Comparison of ENCODE assay signal across 9 cellular contexts in genomic region chr17:17714261-17714866, GRCh38. TPM values are rescaled to one million over a fixed set of nuclear protein-coding genes. Genes with fewer than 3 reads are reported as not detected.
A peak's percentile ranks its signal among the peaks of the same experiment; 100 is the strongest.
DNase-seq lines count a peak whose midpoint lies in the region; ATAC-seq and TF ChIP-seq lines count a peak whose summit lies in the region.
"Had no signal": no experiment of that assay in that cellular context is flagged by ENCODE, and none has a peak within 500 bp of the region (broad histone marks: within the 10 kb centered on the region; RNA-seq: fewer than 3 reads in every experiment).

No MANE protein-coding gene starts in this region.

- H3F3A ChIP-seq in GM23248 (ENCODE audit: insufficient read depth): peaks cover 16% of the 10 kb centered on the region
- H3F3A ChIP-seq in PC-3 (ENCODE audit: low read length, unreplicated experiment): no peaks in the 10 kb centered on the region

- peaks cover 9 to 33% of the 10 kb centered on the region in 2 donors for H3K36me3 Mint-ChIP-seq in stimulated activated naive B cell treated with anti-CD40 and anti-IgM and Interleukin-4, amounts not matched to agents 10 μg/mL and 1 μg/mL and 100 μg/mL, for 72 hours

- no peaks in the 10 kb centered on the region for H3K36me3 ChIP-seq in GM23248 (ENCODE audit: low read depth)
- no peaks in the 10 kb centered on the region; the same call in 1 of the 2 replicates for H3K36me3 ChIP-seq in WERI-Rb-1
- no peaks in the 10 kb centered on the region; the same call in 1 of the 2 replicates for H3K36me3 ChIP-seq in PC-3 (ENCODE audit: low read depth, low read length)

- H3K4me1 ChIP-seq in GM23248 (ENCODE audit: insufficient read depth) (peaks cover 44% of the 10 kb centered on the region), PC-3 (ENCODE audit: insufficient read depth, low read length) (peaks cover 40% of the 10 kb centered on the region)

- in situ Hi-C loops in GM23248 (cut with MboI): no loop called here

- peaks cover 46 to 54% of the 10 kb centered on the region in 2 donors for H3K4me1 Mint-ChIP-seq in stimulated activated naive B cell treated with anti-CD40 and anti-IgM and Interleukin-4, amounts not matched to agents 10 μg/mL and 1 μg/mL and 100 μg/mL, for 72 hours

- no peak overlapping the region for H3K4me3 Mint-ChIP-seq in stimulated activated naive B cell treated with anti-CD40 and anti-IgM and Interleukin-4, amounts not matched to agents 10 μg/mL and 1 μg/mL and 100 μg/mL, for 72 hours

- BruUV-seq in PC-3 (replicated peaks; lab: Mats Ljungman, UMichigan): no TSS peak

- H3K9me2 ChIP-seq in GM23248 (ENCODE audit: insufficient read depth) (no peaks in the 10 kb centered on the region), PC-3 (replicated peaks; ENCODE audit: low read length) (no peaks in the 10 kb centered on the region)

- H3K9ac ChIP-seq in GM23248 (peak overlapping the region; percentile 58), PC-3 (ENCODE audit: low read length) (no peak overlapping the region)

- H3K9me3 ChIP-seq in GM23248 (ENCODE audit: low read depth): no peaks in the 10 kb centered on the region
- H3K9me3 ChIP-seq in WERI-Rb-1 (ENCODE audit: severe bottlenecking): no peaks in the 10 kb centered on the region
- H3K9me3 ChIP-seq in PC-3 (ENCODE audit: low read length): no peaks in the 10 kb centered on the region

- H3K27me3 Mint-ChIP-seq in stimulated activated naive B cell treated with anti-CD40 and anti-IgM and Interleukin-4, amounts not matched to agents 10 μg/mL and 1 μg/mL and 100 μg/mL, for 72 hours: peaks cover 0 to 4% of the 10 kb centered on the region in 2 donors

- H3K27ac Mint-ChIP-seq in stimulated activated naive B cell treated with anti-CD40 and anti-IgM and Interleukin-4, amounts not matched to agents 10 μg/mL and 1 μg/mL and 100 μg/mL, for 72 hours: no peak overlapping the region

- H4K20me1 ChIP-seq in GM23248 (ENCODE audit: insufficient read depth) (no peaks in the 10 kb centered on the region), PC-3 (ENCODE audit: low read length) (peaks cover 20% of the 10 kb centered on the region; the same call in 1 of the 2 replicates)

- CTCF ChIA-PET in PC-3 (lab: Charles Lee): no interaction called here

- POLR2A ChIA-PET in PC-3 (lab: Charles Lee; ENCODE audit: unreplicated experiment): no interaction called here

- H3K4me2 ChIP-seq in GM23248 (ENCODE audit: unreplicated experiment) (peak overlapping the region; percentile 43), PC-3 (ENCODE audit: low read length) (no peak overlapping the region)

- H3K79me2 ChIP-seq in GM23248 (ENCODE audit: insufficient read depth) (peaks cover 89% of the 10 kb centered on the region), PC-3 (ENCODE audit: low read length) (peaks cover 93% of the 10 kb centered on the region)

- intact Hi-C loops in PC-3 (cut with micrococcal nuclease): no loop called here

- DNase-seq in GM23248 (no peak), WERI-Rb-1 (no peak), HT-29 (ENCODE audit: low spot score) (no peak), NCI-H446 (lab: John Stamatoyannopoulos, UW) (no peak), pons (ENCODE audit: low spot score) (no peak), PC-3 (no peak)
- DNase-seq in stimulated activated naive B cell treated with anti-CD40 and anti-IgM and Interleukin-4, amounts not matched to agents 10 μg/mL and 1 μg/mL and 100 μg/mL, for 72 hours: no peak
- DNase-seq: NCI-H187 treated with DMSO at 0.1 percent for 48 hours had no signal

- 92% methylated on average over 15 to 16 of the region's 16 CpGs for WGBS in GM23248 (ENCODE audit: low coverage in 1 of 2, low lambda C conversion rate in 2 of 2, missing lambda C conversion rate in 2 of 2), 2 experiments

- H3K9me3 Mint-ChIP-seq in stimulated activated naive B cell treated with anti-CD40 and anti-IgM and Interleukin-4, amounts not matched to agents 10 μg/mL and 1 μg/mL and 100 μg/mL, for 72 hours: no peaks in the 10 kb centered on the region

- H3K4me3 ChIP-seq in GM23248 (no peak overlapping the region), WERI-Rb-1 (ENCODE audit: low read depth, low read length) (no peak overlapping the region), PC-3 (ENCODE audit: low read length) (no peak overlapping the region)

- ATAC-seq in stimulated activated naive B cell treated with anti-CD40 and anti-IgM and Interleukin-4, amounts not matched to agents 10 μg/mL and 1 μg/mL and 100 μg/mL, for 72 hours (replicated peaks): peak; percentile 13 to 26
- ATAC-seq in PC-3: no peak

- H2AFZ ChIP-seq in GM23248 (no peak overlapping the region), PC-3 (ENCODE audit: low read length) (no peak overlapping the region)

- H3K27me3 ChIP-seq in GM23248 (replicated peaks; ENCODE audit: insufficient read depth) (no peaks in the 10 kb centered on the region), WERI-Rb-1 (ENCODE audit: insufficient read depth, low read depth, severe bottlenecking) (no peaks in the 10 kb centered on the region), layer of hippocampus (ENCODE audit: control insufficient read depth, insufficient read depth, low read length) (no peaks in the 10 kb centered on the region), PC-3 (ENCODE audit: low read length) (no peaks in the 10 kb centered on the region)

- peak overlapping the region; percentile 95 for H3K27ac ChIP-seq in GM23248
- H3K27ac ChIP-seq in WERI-Rb-1: peak overlapping the region; percentile 39; the same call in 1 of the 2 replicates
- H3K27ac ChIP-seq in layer of hippocampus (ENCODE audit: low read depth, low read length): peak overlapping the region; percentile 59
- no peak overlapping the region for H3K27ac ChIP-seq in PC-3 (ENCODE audit: low read length)

- no peak for TF ChIP-seq CTCF in WERI-Rb-1 (IDR thresholded peaks at IDR 0.05; ENCODE audit: low read depth, low read length)
- no peak for TF ChIP-seq CTCF in PC-3 (conservative IDR thresholded peaks at IDR 0.05; ENCODE audit: low read depth, low read length)

RNA-seq across cellular contexts. Expression of gene RAI1, which starts 33.1 kb away (rescaled TPM):
- 9.1 and 17.8 TPM in 2 replicates for total RNA-seq in GM23248 (2014; rRNA removed; shearing (Covaris generic))
- polyA plus RNA-seq in GM23248 (2016; fragmentation: Nextera tagmentation; extraction: Ambion mirVana): 4.4 and 5.2 TPM in 2 replicates
- total RNA-seq in HT-29 (2014; rRNA removed; shearing (Covaris generic)): 35.4 and 37.8 TPM in 2 replicates
- total RNA-seq in PC-3 (2014; rRNA removed): 33.0 and 64.2 TPM in 2 replicates
